8 cellular contexts compared by ENCODE assay signal in genomic region chr18:42245137-42245536, GRCh38.
"Had no signal": no experiment of that assay in that cellular context is flagged by ENCODE, and none has a peak within 500 bp of the region (broad histone marks: within the 10 kb centered on the region; RNA-seq: fewer than 3 reads in every experiment).

No MANE protein-coding gene starts in this region.

- ATAC-seq: GM12878 had no signal

- DNase-seq: GDM1, GF-D8 had no signal

- H3K4me3 ChIP-seq: GM12878 had no signal

- FAIRE-seq: G401.6, GM12878, GM12891, GM12892, GM18507, GM19239 had no signal
